In genomic region chr3:50612234-50612972, GRCh38 we compare ENCODE assay signal across 8 cellular contexts. TPM values are rescaled to one million over a fixed set of nuclear protein-coding genes. Genes with fewer than 3 reads are reported as not detected.
DNase-seq lines count a peak whose midpoint lies in the region; ATAC-seq and TF ChIP-seq lines count a peak whose summit lies in the region.

No MANE protein-coding gene starts in this region.

- H3K4me3 ChIP-seq in Loucy (ENCODE audit: low read length, poor library complexity, severe bottlenecking) (peak overlapping the region; percentile 78), colonic mucosa (peak overlapping the region; percentile 88), neural cell (ENCODE audit: low read length) (peak overlapping the region; percentile 79)

- H3K9me2 ChIP-seq in Loucy (replicated peaks; ENCODE audit: low read depth, low read length) (no peaks in the 10 kb centered on the region), neural cell (ENCODE audit: insufficient read depth, low read length) (no peaks in the 10 kb centered on the region)

- H3K79me2 ChIP-seq in Loucy (ENCODE audit: insufficient read depth, low read length) (peaks cover 3% of the 10 kb centered on the region), neural cell (replicated peaks; ENCODE audit: insufficient read depth, low read length) (no peaks in the 10 kb centered on the region)

- ATAC-seq in GM19328 (IDR thresholded peaks at IDR 0.05; ENCODE audit: unreplicated experiment) (peak; percentile 3), HG03571 (IDR thresholded peaks at IDR 0.05; ENCODE audit: unreplicated experiment) (no peak), GM21576 (IDR thresholded peaks at IDR 0.05; ENCODE audit: unreplicated experiment) (no peak), GM19463 (IDR thresholded peaks at IDR 0.05; ENCODE audit: unreplicated experiment) (no peak), GM21786 (IDR thresholded peaks at IDR 0.05; ENCODE audit: unreplicated experiment) (no peak)

- H2AFZ ChIP-seq in Loucy (ENCODE audit: low read length) (peak overlapping the region; percentile 96), neural cell (ENCODE audit: low read depth, low read length) (peak overlapping the region; percentile 27)

- TF ChIP-seq CTCF in Loucy (conservative IDR thresholded peaks at IDR 0.05; ENCODE audit: low read length) (no peak), colonic mucosa (IDR thresholded peaks at IDR 0.05) (no peak), neural cell (IDR thresholded peaks at IDR 0.05; ENCODE audit: poor library complexity, severe bottlenecking) (no peak)

- peak overlapping the region; percentile 95 for H3K27ac ChIP-seq in colonic mucosa
- H3K27ac ChIP-seq in neural cell (ENCODE audit: low read length): no peak overlapping the region

- H3K9ac ChIP-seq in Loucy (ENCODE audit: low read depth, low read length, poor library complexity, severe bottlenecking) (peak overlapping the region; percentile 34), colonic mucosa (ENCODE audit: low read depth in 2 of 2, low read length in 2 of 2) (peak overlapping the region; percentile 66 to 77), neural cell (ENCODE audit: low read length) (no peak overlapping the region)

- H3K9me3 ChIP-seq in Loucy (ENCODE audit: insufficient read depth, low read depth, low read length): no peaks in the 10 kb centered on the region
- no peaks in the 10 kb centered on the region for H3K9me3 ChIP-seq in colonic mucosa
- H3K9me3 ChIP-seq in neural cell (ENCODE audit: low read length): no peaks in the 10 kb centered on the region

- DNase-seq in colonic mucosa: no peak

- no peaks in the 10 kb centered on the region for H3F3A ChIP-seq in Loucy (ENCODE audit: low read depth)
- H3F3A ChIP-seq in neural cell (ENCODE audit: insufficient read depth, low read length, poor library complexity, severe bottlenecking): peaks cover 5% of the 10 kb centered on the region

- no peak for TF ChIP-seq EP300 in neural cell (conservative IDR thresholded peaks at IDR 0.05; ENCODE audit: poor library complexity, severe bottlenecking)

- peaks cover 24% of the 10 kb centered on the region for H3K4me1 ChIP-seq in Loucy (ENCODE audit: insufficient read depth, low read length, poor library complexity, severe bottlenecking)
- peaks cover 18% of the 10 kb centered on the region for H3K4me1 ChIP-seq in colonic mucosa

- no peaks in the 10 kb centered on the region for H3K36me3 ChIP-seq in Loucy (ENCODE audit: insufficient read depth, low read length)
- H3K36me3 ChIP-seq in colonic mucosa: peaks cover 2% of the 10 kb centered on the region
- no peaks in the 10 kb centered on the region for H3K36me3 ChIP-seq in neural cell (ENCODE audit: insufficient read depth, low read length)

- H3K27me3 ChIP-seq in Loucy (ENCODE audit: insufficient read depth, low read length, poor library complexity, severe bottlenecking) (peaks cover 3% of the 10 kb centered on the region), colonic mucosa (no peaks in the 10 kb centered on the region), neural cell (ENCODE audit: insufficient read depth, low read depth, low read length) (peaks cover 14% of the 10 kb centered on the region)

- no peak for TF ChIP-seq RAD21 in neural cell (conservative IDR thresholded peaks at IDR 0.05)

- H4K20me1 ChIP-seq in Loucy (ENCODE audit: insufficient read depth, low read length, poor library complexity, severe bottlenecking) (no peaks in the 10 kb centered on the region), neural cell (ENCODE audit: insufficient read depth) (no peaks in the 10 kb centered on the region)

- H3K4me2 ChIP-seq in Loucy (ENCODE audit: low read depth, low read length, poor library complexity, severe bottlenecking) (peak overlapping the region; percentile 86), neural cell (ENCODE audit: low read length) (peak overlapping the region; percentile 58)

- intact Hi-C loops in colonic mucosa (cut with DNase I): loop anchor here (2.0 kb wide), 1 partner anchor 42 kb away; no protein-coding TSS in a partner anchor

TF ChIP-seq in neural cell, 6 proteins besides CTCF, POLR2A, EP300 and RAD21:
- no peak for TF ChIP-seq TAF1 (IDR thresholded peaks at IDR 0.05; ENCODE audit: low read depth)
- no peak for TF ChIP-seq POLR2AphosphoS5 (IDR thresholded peaks at IDR 0.05)
- no peak for TF ChIP-seq MXI1 (conservative IDR thresholded peaks at IDR 0.05; ENCODE audit: poor library complexity, severe bottlenecking)
- no peak for TF ChIP-seq SMC3 (conservative IDR thresholded peaks at IDR 0.05; ENCODE audit: poor library complexity)
- no peak for TF ChIP-seq EZH2 (IDR thresholded peaks at IDR 0.05; ENCODE audit: borderline replicate concordance, insufficient read depth, low read length, poor library complexity, severe bottlenecking)
- TF ChIP-seq REST (IDR thresholded peaks at IDR 0.05; ENCODE audit: borderline replicate concordance): no peak

RNA-seq across cellular contexts. Expression of gene CISH, which starts 0.8 kb away (rescaled TPM):
- 10 to 100 TPM; 17.1 to 19.6 TPM for total RNA-seq in colonic mucosa
- not detected in 2 replicates for polyA plus RNA-seq in neural cell
- polyA minus RNA-seq in neural cell: not detected in 2 replicates

RNA-seq across cellular contexts. Expression of gene MAPKAPK3, which starts 4.5 kb away (rescaled TPM):
- total RNA-seq in colonic mucosa: 10 to 100 TPM; 27.3 to 45.1 TPM
- 4.3 and 6.6 TPM in 2 replicates for polyA plus RNA-seq in neural cell
- polyA minus RNA-seq in neural cell: 5.3 and 5.8 TPM in 2 replicates

RNA-seq across cellular contexts. Expression of gene HEMK1, which starts 43.1 kb away (rescaled TPM):
- total RNA-seq in colonic mucosa: 10 to 100 TPM; 23.0 to 28.5 TPM
- polyA plus RNA-seq in neural cell: 24.4 and 36.8 TPM in 2 replicates
- polyA minus RNA-seq in neural cell: 12.5 and 13.6 TPM in 2 replicates

RNA-seq across cellular contexts. Expression of gene C3orf18, which starts 44.9 kb away (rescaled TPM):
- 1 to 10 TPM; 2.4 to 2.9 TPM for total RNA-seq in colonic mucosa
- polyA plus RNA-seq in neural cell: 24.5 and 39.9 TPM in 2 replicates
- polyA minus RNA-seq in neural cell: 13.4 and 14.4 TPM in 2 replicates
